Comparison of ENCODE assay signal across 8 cellular contexts in genomic region chr10:46398212-46398886, GRCh38. TPM values are rescaled to one million over a fixed set of nuclear protein-coding genes. Genes with fewer than 3 reads are reported as not detected.
DNase-seq lines count a peak whose midpoint lies in the region; ATAC-seq and TF ChIP-seq lines count a peak whose summit lies in the region.
"Not testable (repeated sequence)": the region's sequence is repeated elsewhere in the genome, so short reads cannot be mapped to it uniquely, and the experiment has no call there.

No MANE protein-coding gene starts in this region.

- not testable (repeated sequence) for H3K27ac Mint-ChIP-seq in natural killer cell treated with Interleukin-12 subunit alpha and Interleukin-12 subunit beta and Interleukin-15 and Interleukin-18, amount 100 ng/mL, for 72 hours

- not testable (repeated sequence) for H3K27me3 ChIP-seq in BE2C; GM23248 (replicated peaks; ENCODE audit: insufficient read depth); dorsolateral prefrontal cortex; hepatocyte

- 2 to 4% methylated on average over 6 to 9 of the region's 35 CpGs for WGBS in GM23248 (ENCODE audit: low coverage in 1 of 2, low lambda C conversion rate in 2 of 2, missing lambda C conversion rate in 2 of 2), 2 experiments
- 6% methylated on average over 7 of the region's 35 CpGs for WGBS in hepatocyte (ENCODE audit: low lambda C conversion rate, missing lambda C conversion rate)

- peak overlapping the region; percentile 38; the same call in 1 of the 2 replicates for H3K4me3 ChIP-seq in BE2C (ENCODE audit: low read depth, low read length)
- H3K4me3 ChIP-seq in GM23248 = peak overlapping the region; percentile 88
- not testable (repeated sequence) for H3K4me3 ChIP-seq in NB4 (ENCODE audit: low read depth, low read length); hepatocyte
- peak overlapping the region in 56 of 59 donors; percentile 19 to 70 (median 48) for H3K4me3 ChIP-seq in dorsolateral prefrontal cortex

- not testable (repeated sequence) for H3K9me3 Mint-ChIP-seq in natural killer cell treated with Interleukin-12 subunit alpha and Interleukin-12 subunit beta and Interleukin-15 and Interleukin-18, amount 100 ng/mL, for 72 hours

- in situ Hi-C loops in GM23248 (cut with MboI) = not testable (repeated sequence)

- DNase-seq in BE2C; natural killer cell treated with Interleukin-12 subunit alpha and Interleukin-12 subunit beta and Interleukin-15 and Interleukin-18, amount 100 ng/mL, for 72 hours (ENCODE audit: low spot score); stimulated activated naive CD8-positive, alpha-beta T cell treated with anti-CD3 and anti-CD28 coated beads, Interleukin-15, Interleukin-2, amounts not matched to agents 100 U/mL and 50 U/mL, for 24 hours: not testable (repeated sequence)
- peak; percentile 56 for DNase-seq in GM23248
- DNase-seq in NB4 (ENCODE audit: low read depth) = peak; percentile 28
- peak; percentile 57 for DNase-seq in activated CD8-positive, alpha-beta memory T cell treated with anti-CD3 and anti-CD28 coated beads for 24 hours
- DNase-seq in dorsolateral prefrontal cortex = peak in 2 of 10 donors; percentile 3 to 50
- DNase-seq in hepatocyte (ENCODE audit: low spot score) = peak; percentile 34

- peaks cover 15% of the 10 kb centered on the region for H3K79me2 ChIP-seq in GM23248 (ENCODE audit: insufficient read depth)
- not testable (repeated sequence) for H3K79me2 ChIP-seq in hepatocyte

- TF ChIP-seq POLR2A in NB4 (IDR thresholded peaks at IDR 0.05; ENCODE audit: extremely low read depth, insufficient read length) = not testable (repeated sequence)

- H3K4me3 Mint-ChIP-seq in natural killer cell treated with Interleukin-12 subunit alpha and Interleukin-12 subunit beta and Interleukin-15 and Interleukin-18, amount 100 ng/mL, for 72 hours = not testable (repeated sequence)

- H3K9me3 ChIP-seq in BE2C; GM23248 (ENCODE audit: low read depth); hepatocyte (ENCODE audit: low read depth): not testable (repeated sequence)

- H3K36me3 ChIP-seq in BE2C; GM23248 (ENCODE audit: low read depth); hepatocyte (replicated peaks; ENCODE audit: insufficient read depth, low read depth): not testable (repeated sequence)

- not testable (repeated sequence) for H3K36me3 Mint-ChIP-seq in natural killer cell treated with Interleukin-12 subunit alpha and Interleukin-12 subunit beta and Interleukin-15 and Interleukin-18, amount 100 ng/mL, for 72 hours

- H3K27ac ChIP-seq in GM23248 (peak overlapping the region; percentile 93), dorsolateral prefrontal cortex (peak overlapping the region in 1 of 59 donors; percentile 27), hepatocyte (peak overlapping the region; percentile 81)

- peak overlapping the region; percentile 68 for H2AFZ ChIP-seq in GM23248
- H2AFZ ChIP-seq in hepatocyte = peak overlapping the region; percentile 67

- peak overlapping the region; percentile 93 for H3K4me2 ChIP-seq in GM23248 (ENCODE audit: unreplicated experiment)
- peak overlapping the region; percentile 79 for H3K4me2 ChIP-seq in hepatocyte

- not testable (repeated sequence) for H3K4me1 Mint-ChIP-seq in natural killer cell treated with Interleukin-12 subunit alpha and Interleukin-12 subunit beta and Interleukin-15 and Interleukin-18, amount 100 ng/mL, for 72 hours (ENCODE audit: low read depth in 2 of 2)

- ATAC-seq in natural killer cell treated with Interleukin-12 subunit alpha and Interleukin-12 subunit beta and Interleukin-15 and Interleukin-18, amount 100 ng/mL, for 72 hours = peak; percentile 51 to 59
- ATAC-seq in stimulated activated naive CD8-positive, alpha-beta T cell treated with anti-CD3 and anti-CD28 coated beads, Interleukin-15, Interleukin-2, amounts not matched to agents 100 U/mL and 50 U/mL, for 24 hours = peak; percentile 77

- intact Hi-C loops in dorsolateral prefrontal cortex (cut with DNase I) = not testable (repeated sequence)

- not testable (repeated sequence) for H3K9me2 ChIP-seq in GM23248 (ENCODE audit: insufficient read depth); hepatocyte (replicated peaks; ENCODE audit: insufficient read depth)

- TF ChIP-seq CTCF in BE2C (IDR thresholded peaks at IDR 0.05; ENCODE audit: low read depth, low read length) = 0 out of 2 replicates have a peak, but pooled peaks have one; percentile 11
- TF ChIP-seq CTCF in NB4 (IDR thresholded peaks at IDR 0.05; ENCODE audit: low read depth, low read length) = not testable (repeated sequence)
- TF ChIP-seq CTCF in dorsolateral prefrontal cortex (IDR thresholded peaks at IDR 0.05 in 54 of 56, conservative IDR thresholded peaks at IDR 0.05 in 2 of 56; ENCODE audit: low read depth in 1 of 56, partially characterized antibody in 56 of 56) = peak in 32 of 56 donors; percentile 8 to 69 (median 36)
- TF ChIP-seq CTCF in hepatocyte (IDR thresholded peaks at IDR 0.05; ENCODE audit: poor library complexity) = peak; percentile 2

- H4K20me1 ChIP-seq in GM23248 (ENCODE audit: insufficient read depth); hepatocyte (ENCODE audit: insufficient read depth, poor library complexity, severe bottlenecking): not testable (repeated sequence)

- H3F3A ChIP-seq in GM23248 (ENCODE audit: insufficient read depth) = not testable (repeated sequence)

- H3K4me1 ChIP-seq in BE2C; GM23248 (ENCODE audit: insufficient read depth); hepatocyte (ENCODE audit: insufficient read depth): not testable (repeated sequence)

- H3K9ac ChIP-seq in GM23248 = peak overlapping the region; percentile 89

- H3K27me3 Mint-ChIP-seq in natural killer cell treated with Interleukin-12 subunit alpha and Interleukin-12 subunit beta and Interleukin-15 and Interleukin-18, amount 100 ng/mL, for 72 hours = not testable (repeated sequence)

RNA-seq across cellular contexts. Expression of gene ANXA8L1, which starts 22.8 kb away (rescaled TPM):
- polyA plus RNA-seq in BE2C (2012; ENCODE audit: insufficient read depth, insufficient read length, low read depth) = not detected
- 2.2 and 6.6 TPM in 2 replicates for total RNA-seq in GM23248 (2014; rRNA removed; shearing (Covaris generic))
- polyA plus RNA-seq in GM23248 (2016; fragmentation: Nextera tagmentation; extraction: Ambion mirVana) (1.8 and 2.0 TPM in 2 replicates), hepatocyte (70.7 and 110 TPM in 2 replicates)
- total RNA-seq in dorsolateral prefrontal cortex (1 to 10 TPM in 2 of 120 experiments, under 1 TPM in 17, not detected in 101; 0.25 to 1.5 (median 0.52) TPM), hepatocyte (38.0 and 54.0 TPM in 2 replicates)
- total RNA-seq in natural killer cell treated with Interleukin-12 subunit alpha and Interleukin-12 subunit beta and Interleukin-15 and Interleukin-18, amount 100 ng/mL, for 72 hours = not detected
